Comparison of ENCODE assay signal across 9 cellular contexts in genomic region chr5:160466889-160467554, GRCh38. TPM values are rescaled to one million over a fixed set of nuclear protein-coding genes. Genes with fewer than 3 reads are reported as not detected.
DNase-seq lines count a peak whose midpoint lies in the region; ATAC-seq and TF ChIP-seq lines count a peak whose summit lies in the region.
"Had no signal": no experiment of that assay in that cellular context is flagged by ENCODE, and none has a peak within 500 bp of the region (broad histone marks: within the 10 kb centered on the region; RNA-seq: fewer than 3 reads in every experiment).

No MANE protein-coding gene starts in this region.

- no peak overlapping the region for H3K4ac ChIP-seq in trophoblast cell (ENCODE audit: low read depth, low read length)

- in situ Hi-C loops in GM13976 (cut with MboI; ENCODE audit: low sequenced_read_pairs, unreplicated experiment) = no loop called here

- H2BK120ac ChIP-seq in trophoblast cell (ENCODE audit: insufficient read depth, low read length, poor library complexity) = no peak overlapping the region

- DNase-seq in colonic mucosa (no peak), trophoblast cell (peak in 1 of 2 donors; percentile 11), GM19238 (ENCODE audit: insufficient read length, low spot score) (no peak), GM13976 (ENCODE audit: low spot score) (no peak), HT-29 (ENCODE audit: low spot score) (no peak)
- DNase-seq: NCI-H1092 had no signal

- peaks cover 47% of the 10 kb centered on the region for H3K79me2 ChIP-seq in KMS-11 (ENCODE audit: insufficient read depth, low read depth)
- H3K79me2 ChIP-seq in trophoblast cell (ENCODE audit: control insufficient read depth, insufficient read depth, low read length, poor library complexity) = peaks cover 2% of the 10 kb centered on the region

- H4K8ac ChIP-seq in trophoblast cell (ENCODE audit: low read depth, low read length) = peak overlapping the region; percentile 3

- no peak overlapping the region for H3K14ac ChIP-seq in trophoblast cell (ENCODE audit: low read length)

- H3K79me1 ChIP-seq in trophoblast cell (ENCODE audit: low read length) = peaks cover 11% of the 10 kb centered on the region

- peak overlapping the region; percentile 34; the same call in 1 of the 2 replicates for H2AFZ ChIP-seq in KMS-11 (ENCODE audit: low read depth)
- no peak overlapping the region for H2AFZ ChIP-seq in trophoblast cell (ENCODE audit: insufficient read depth, low read length, poor library complexity)

- TF ChIP-seq CTCF in KMS-11 (conservative IDR thresholded peaks at IDR 0.05; ENCODE audit: low read depth, low read length) (no peak), colonic mucosa (IDR thresholded peaks at IDR 0.05) (no peak), GM13976 (IDR thresholded peaks at IDR 0.05; ENCODE audit: borderline replicate concordance, control extremely low read depth, extremely low read depth, insufficient read depth, missing control alignments) (no peak)

- peak overlapping the region; percentile 78 for H3K4me2 ChIP-seq in KMS-11
- H3K4me2 ChIP-seq in trophoblast cell (ENCODE audit: low read length) = no peak overlapping the region

- intact Hi-C loops in colonic mucosa (cut with DNase I) = no loop called here

- H4K91ac ChIP-seq in trophoblast cell (ENCODE audit: low read depth, low read length) = peak overlapping the region; percentile 52

- H2BK12ac ChIP-seq in trophoblast cell (ENCODE audit: low read length) = no peak overlapping the region

- H2AK5ac ChIP-seq in trophoblast cell (ENCODE audit: low read length) = no peak overlapping the region

- peaks cover 34% of the 10 kb centered on the region for H3K4me1 ChIP-seq in KMS-11 (ENCODE audit: low read depth, poor library complexity, severe bottlenecking)
- H3K4me1 ChIP-seq in colonic mucosa = peaks cover 10% of the 10 kb centered on the region
- peaks cover 9 to 18% of the 10 kb centered on the region in 2 experiments for H3K4me1 ChIP-seq in trophoblast cell (ENCODE audit: control insufficient read depth in 1 of 2, insufficient read depth in 2 of 2, low read length in 2 of 2)

- H3K27me3 ChIP-seq in KMS-11 (ENCODE audit: insufficient read depth, low read depth) = no peaks in the 10 kb centered on the region
- no peaks in the 10 kb centered on the region for H3K27me3 ChIP-seq in colonic mucosa
- H3K27me3 ChIP-seq in trophoblast cell (ENCODE audit: insufficient read depth, low read length) = no peaks in the 10 kb centered on the region

- no peaks in the 10 kb centered on the region for H4K20me1 ChIP-seq in KMS-11 (ENCODE audit: insufficient read depth)

- H3K9me3 ChIP-seq in colonic mucosa (no peaks in the 10 kb centered on the region), trophoblast cell (ENCODE audit: insufficient read depth, low read depth, low read length) (no peaks in the 10 kb centered on the region)

- peak overlapping the region; percentile 79 for H3K27ac ChIP-seq in KMS-11
- peak overlapping the region; percentile 73 for H3K27ac ChIP-seq in colonic mucosa
- H3K27ac ChIP-seq in trophoblast cell (ENCODE audit: low read depth, low read length) = peak overlapping the region; percentile 80

- WGBS in trophoblast cell (ENCODE audit: extremely low coverage, insufficient coverage, insufficient read length) = no CpG with 5 or more reads among the region's 9 CpGs

- ATAC-seq in GM18867 (IDR thresholded peaks at IDR 0.05; ENCODE audit: unreplicated experiment) (peak; percentile 10), HG02759 (IDR thresholded peaks at IDR 0.05; ENCODE audit: unreplicated experiment) (no peak)

- no peak overlapping the region for H4K12ac ChIP-seq in trophoblast cell (ENCODE audit: low read depth, low read length)

- H3K9ac ChIP-seq in KMS-11 (peak overlapping the region; percentile 61; the same call in 1 of the 2 replicates), colonic mucosa (ENCODE audit: low read depth in 2 of 2, low read length in 2 of 2) (no peak overlapping the region), trophoblast cell (ENCODE audit: low read length) (no peak overlapping the region)

- H3K4me3 ChIP-seq in KMS-11 (IDR thresholded peaks at IDR 0.05; ENCODE audit: insufficient read depth, low read depth, low read length) = no peak overlapping the region
- peak overlapping the region; percentile 30 for H3K4me3 ChIP-seq in colonic mucosa
- no peak overlapping the region for H3K4me3 ChIP-seq in trophoblast cell (ENCODE audit: low read depth, low read length)

- no peak overlapping the region for H3K18ac ChIP-seq in trophoblast cell (ENCODE audit: low read length)

- H2BK5ac ChIP-seq in trophoblast cell (ENCODE audit: low read depth, low read length, poor library complexity) = peak overlapping the region; percentile 53

- no peaks in the 10 kb centered on the region for H3K36me3 ChIP-seq in KMS-11 (ENCODE audit: insufficient read depth)
- H3K36me3 ChIP-seq in colonic mucosa = no peaks in the 10 kb centered on the region
- H3K36me3 ChIP-seq in trophoblast cell (ENCODE audit: control insufficient read depth in 1 of 2, insufficient read depth in 2 of 2, low read length in 2 of 2) = no peaks in the 10 kb centered on the region

- no peak overlapping the region for H3K23ac ChIP-seq in trophoblast cell (ENCODE audit: low read length)

RNA-seq across cellular contexts. Expression of gene PTTG1, which starts 45.4 kb away (rescaled TPM):
- total RNA-seq in colonic mucosa = 100 to 1,000 TPM in 1 of 2 donors, 10 to 100 TPM in 1; 37.0 to 104 TPM
- 157 and 174 TPM in 2 replicates for polyA plus RNA-seq in trophoblast cell (2013)
- total RNA-seq in HT-29 (2014; rRNA removed; shearing (Covaris generic)) = 99.1 and 131 TPM in 2 replicates

RNA-seq across cellular contexts. Expression of gene SLU7, which starts 48.1 kb away (rescaled TPM):
- 10 to 100 TPM; 31.5 to 48.8 TPM for total RNA-seq in colonic mucosa
- 41.6 and 43.3 TPM in 2 replicates for polyA plus RNA-seq in trophoblast cell (2013)
- 13.2 and 24.6 TPM in 2 replicates for total RNA-seq in HT-29 (2014; rRNA removed; shearing (Covaris generic))
